In genomic region chr12:124915249-124916236, GRCh38 we compare ENCODE assay signal across 8 cellular contexts. TPM values are rescaled to one million over a fixed set of nuclear protein-coding genes. Genes with fewer than 3 reads are reported as not detected.
DNase-seq lines count a peak whose midpoint lies in the region; ATAC-seq and TF ChIP-seq lines count a peak whose summit lies in the region.

No MANE protein-coding gene starts in this region.

- peaks cover 3% of the 10 kb centered on the region for H3K36me3 ChIP-seq in kidney epithelial cell (ENCODE audit: control insufficient read depth, insufficient read depth, low read length)

- H3K4me3 Mint-ChIP-seq in brain: peak overlapping the region; percentile 80 to 100 (median 90)
- H3K4me3 Mint-ChIP-seq in stimulated activated naive CD8-positive, alpha-beta T cell treated with anti-CD3 and anti-CD28 coated beads, Interleukin-15, Interleukin-2, amounts not matched to agents 100 ng/mL and 50 ng/mL, for 24 hours: peak overlapping the region; percentile 97

- peaks cover 91% of the 10 kb centered on the region for H3K4me1 Mint-ChIP-seq in brain
- H3K4me1 Mint-ChIP-seq in stimulated activated naive CD8-positive, alpha-beta T cell treated with anti-CD3 and anti-CD28 coated beads, Interleukin-15, Interleukin-2, amounts not matched to agents 100 ng/mL and 50 ng/mL, for 24 hours (ENCODE audit: low read depth): peaks cover 91% of the 10 kb centered on the region

- no peaks in the 10 kb centered on the region for H3K27me3 ChIP-seq in kidney epithelial cell (ENCODE audit: control insufficient read depth, insufficient read depth, low read length)

- H3K36me3 Mint-ChIP-seq in brain: peaks cover 37% of the 10 kb centered on the region
- peaks cover 38% of the 10 kb centered on the region for H3K36me3 Mint-ChIP-seq in stimulated activated naive CD8-positive, alpha-beta T cell treated with anti-CD3 and anti-CD28 coated beads, Interleukin-15, Interleukin-2, amounts not matched to agents 100 ng/mL and 50 ng/mL, for 24 hours (ENCODE audit: low read depth)

- H3K4me3 ChIP-seq in kidney epithelial cell (ENCODE audit: low read depth, low read length): peak overlapping the region; percentile 100

- ATAC-seq in GM19035 (IDR thresholded peaks at IDR 0.05; ENCODE audit: unreplicated experiment): peak; percentile 7
- ATAC-seq in GM18519 (IDR thresholded peaks at IDR 0.05; ENCODE audit: low FRiP score, unreplicated experiment): no peak

- peak; percentile 69 for DNase-seq in HT1080 (ENCODE audit: low read depth)
- no peak for DNase-seq in kidney epithelial cell (ENCODE audit: low read depth)
- no peak for DNase-seq in NCI-H187 (lab: John Stamatoyannopoulos, UW)
- DNase-seq in NCI-H1092 treated with DMSO at 0.1 percent for 48 hours (lab: John Stamatoyannopoulos, UW): no peak

- H3K27ac Mint-ChIP-seq in brain: peak overlapping the region; percentile 97 to 100 (median 99)
- peak overlapping the region; percentile 98 for H3K27ac Mint-ChIP-seq in stimulated activated naive CD8-positive, alpha-beta T cell treated with anti-CD3 and anti-CD28 coated beads, Interleukin-15, Interleukin-2, amounts not matched to agents 100 ng/mL and 50 ng/mL, for 24 hours

- TF ChIP-seq CTCF in brain (conservative IDR thresholded peaks at IDR 0.05) (no peak), kidney epithelial cell (IDR thresholded peaks at IDR 0.05; ENCODE audit: insufficient read depth, low read length, poor library complexity, severe bottlenecking) (no peak)

- H3K9me3 Mint-ChIP-seq in brain: peaks cover 23 to 36% (median 34%) of the 10 kb centered on the region in 5 experiments
- no peaks in the 10 kb centered on the region for H3K9me3 Mint-ChIP-seq in stimulated activated naive CD8-positive, alpha-beta T cell treated with anti-CD3 and anti-CD28 coated beads, Interleukin-15, Interleukin-2, amounts not matched to agents 100 ng/mL and 50 ng/mL, for 24 hours

- peaks cover 31% of the 10 kb centered on the region for H3K27me3 Mint-ChIP-seq in brain
- no peaks in the 10 kb centered on the region for H3K27me3 Mint-ChIP-seq in stimulated activated naive CD8-positive, alpha-beta T cell treated with anti-CD3 and anti-CD28 coated beads, Interleukin-15, Interleukin-2, amounts not matched to agents 100 ng/mL and 50 ng/mL, for 24 hours

RNA-seq across cellular contexts. Expression of gene UBC, which starts 1.1 kb away (rescaled TPM):
- total RNA-seq in HT1080 (2014; rRNA removed; shearing (Covaris generic)): 1,483 and 1,600 TPM in 2 replicates
- polyA plus RNA-seq in HT1080 (2015; cell fraction: cytosol; rRNA removed): 761 and 779 TPM in 2 replicates
- 1,911 and 1,983 TPM in 2 replicates for polyA plus RNA-seq in HT1080 (2015; cell fraction: nucleus; rRNA removed)
- polyA plus RNA-seq in brain (ENCODE audit: insufficient read depth, low read depth, low replicate concordance): 912 TPM
- total RNA-seq in kidney epithelial cell: 1,369 and 1,432 TPM in 2 replicates

RNA-seq across cellular contexts. Expression of gene SCARB1, which starts 51.9 kb away (rescaled TPM):
- 18.6 and 19.5 TPM in 2 replicates for total RNA-seq in HT1080 (2014; rRNA removed; shearing (Covaris generic))
- 23.8 and 27.7 TPM in 2 replicates for polyA plus RNA-seq in HT1080 (2015; cell fraction: cytosol; rRNA removed)
- polyA plus RNA-seq in HT1080 (2015; cell fraction: nucleus; rRNA removed): 41.9 and 46.0 TPM in 2 replicates
- polyA plus RNA-seq in brain (ENCODE audit: insufficient read depth, low read depth, low replicate concordance): 44.7 TPM
- 30.0 and 36.1 TPM in 2 replicates for total RNA-seq in kidney epithelial cell
